Comparison of ENCODE assay signal across 1 cellular context in the genomic region with DNA sequence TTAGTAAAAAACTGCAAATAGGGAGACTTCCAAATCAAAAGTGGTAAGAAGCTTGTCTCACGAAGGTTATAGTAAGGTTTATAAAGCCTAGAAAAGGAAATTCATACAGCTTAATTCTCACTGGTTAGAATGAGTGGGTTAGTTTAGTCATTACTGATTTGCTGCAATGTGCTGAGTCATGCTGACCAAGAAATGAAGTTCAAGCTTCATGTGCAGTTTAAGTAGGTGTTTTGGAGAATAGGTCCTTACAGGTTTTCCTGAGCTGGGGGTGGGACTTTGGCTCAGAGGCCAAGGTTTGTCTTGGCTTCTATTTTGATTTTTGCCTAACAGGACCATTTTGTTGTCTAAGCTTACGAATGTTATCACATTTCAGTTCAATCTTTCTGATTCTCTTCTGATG.
TF ChIP-seq lines count a peak whose summit lies in the region.

No MANE protein-coding gene starts in this region.

TF ChIP-seq in IMR-90, 13 proteins besides CTCF, POLR2A, EP300 and RAD21 (continued from another document):
- TF ChIP-seq RFX5 (IDR thresholded peaks at IDR 0.05; ENCODE audit: low read depth, low read length) (no peak), MAFK (IDR thresholded peaks at IDR 0.05; ENCODE audit: low read depth, low read length) (peak; percentile 98), MXI1 (IDR thresholded peaks at IDR 0.05; ENCODE audit: borderline replicate concordance, low read depth, low read length) (no peak), MAZ (IDR thresholded peaks at IDR 0.05; ENCODE audit: borderline replicate concordance, low read depth, low read length) (no peak), CHD1 (IDR thresholded peaks at IDR 0.05; ENCODE audit: low read depth, low read length) (no peak), SMC3 (IDR thresholded peaks at IDR 0.05; ENCODE audit: low read depth, low read length) (no peak), RCOR1 (IDR thresholded peaks at IDR 0.05; ENCODE audit: insufficient replicate concordance, low read length) (no peak), CEBPB (IDR thresholded peaks at IDR 0.05; ENCODE audit: low read depth, low read length) (peak; percentile 58; the same call in 1 of the 2 replicates), FOS (IDR thresholded peaks at IDR 0.05; ENCODE audit: low read depth, low read length) (peak; percentile 57; the same call in 1 of the 2 replicates), BHLHE40 (IDR thresholded peaks at IDR 0.05; ENCODE audit: low read depth, low read length) (peak; percentile 29; the same call in 1 of the 2 replicates), NFE2L2 (IDR thresholded peaks at IDR 0.05; ENCODE audit: low read depth, low read length) (peak; percentile 100)
- TF ChIP-seq, protein P1, sequence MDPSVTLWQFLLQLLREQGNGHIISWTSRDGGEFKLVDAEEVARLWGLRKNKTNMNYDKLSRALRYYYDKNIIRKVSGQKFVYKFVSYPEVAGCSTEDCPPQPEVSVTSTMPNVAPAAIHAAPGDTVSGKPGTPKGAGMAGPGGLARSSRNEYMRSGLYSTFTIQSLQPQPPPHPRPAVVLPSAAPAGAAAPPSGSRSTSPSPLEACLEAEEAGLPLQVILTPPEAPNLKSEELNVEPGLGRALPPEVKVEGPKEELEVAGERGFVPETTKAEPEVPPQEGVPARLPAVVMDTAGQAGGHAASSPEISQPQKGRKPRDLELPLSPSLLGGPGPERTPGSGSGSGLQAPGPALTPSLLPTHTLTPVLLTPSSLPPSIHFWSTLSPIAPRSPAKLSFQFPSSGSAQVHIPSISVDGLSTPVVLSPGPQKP (IDR thresholded peaks at IDR 0.05; ENCODE audit: borderline replicate concordance, low read depth, low read length), result no peak
